2 cellular contexts compared by ENCODE assay signal in genomic region chr18:6623278-6623677, GRCh38.
TF ChIP-seq lines count a peak whose summit lies in the region.

No MANE protein-coding gene starts in this region.

TF ChIP-seq in HepG2, 621 proteins besides CTCF, POLR2A, EP300 and RAD21:
- TF ChIP-seq SRSF9 (IDR thresholded peaks at IDR 0.05; ENCODE audit: borderline replicate concordance, insufficient read depth, low read depth, low read length, poor library complexity, severe bottlenecking) (no peak), MAFF (IDR thresholded peaks at IDR 0.05; ENCODE audit: low read depth, low read length) (peak; percentile 73), MAFK (conservative IDR thresholded peaks at IDR 0.05 in 1 of 2, IDR thresholded peaks at IDR 0.05 in 1 of 2; ENCODE audit: low read length in 2 of 2) (peak; percentile 61 to 86), HOXD1 (CRISPR knock-in tag; IDR thresholded peaks at IDR 0.05) (no peak), ZNF839 (CRISPR knock-in tag; IDR thresholded peaks at IDR 0.05; ENCODE audit: borderline replicate concordance) (no peak), KLF15 (CRISPR knock-in tag; IDR thresholded peaks at IDR 0.05; ENCODE audit: borderline replicate concordance) (no peak)
TF ChIP-seq in HepG2: peak in this region for 2.

TF ChIP-seq in H1, 55 proteins besides CTCF, POLR2A, EP300 and RAD21:
- TF ChIP-seq SP4 (IDR thresholded peaks at IDR 0.05; ENCODE audit: low read length) (no peak), CREB1 (IDR thresholded peaks at IDR 0.05) (no peak), MAFK (IDR thresholded peaks at IDR 0.05; ENCODE audit: low read depth, low read length) (0 out of 2 replicates have a peak, but pooled peaks have one; percentile 19), CEBPB (IDR thresholded peaks at IDR 0.05; ENCODE audit: low read depth, low read length) (no peak), HDAC6 (IDR thresholded peaks at IDR 0.05; ENCODE audit: low read depth, low read length) (no peak)
